22 cellular contexts compared by ENCODE assay signal in genomic region chr9:95185931-95186330, GRCh38.
DNase-seq lines count a peak whose midpoint lies in the region; ATAC-seq, FAIRE-seq and TF ChIP-seq lines count a peak whose summit lies in the region.
"Had no signal": no experiment of that assay in that cellular context is flagged by ENCODE, and none has a peak within 500 bp of the region (broad histone marks: within the 10 kb centered on the region; RNA-seq: fewer than 3 reads in every experiment).

No MANE protein-coding gene starts in this region.

- H3K9me3 ChIP-seq in K562 (replicated peaks; ENCODE audit: control insufficient read depth, insufficient read depth, low read depth, low read length) (no peaks in the 10 kb centered on the region), gastroesophageal sphincter (no peaks in the 10 kb centered on the region), small intestine (ENCODE audit: control insufficient read depth, low read depth) (no peaks in the 10 kb centered on the region), thyroid gland (no peaks in the 10 kb centered on the region)
- H3K9me3 ChIP-seq: A549; BE2C; BLaER1 treated with 17β-estradiol and CSF1 and Interleukin-3, amounts not matched to agents 10 nM and 100 nM had no signal

- H3F3A ChIP-seq in GM23338 (replicated peaks; ENCODE audit: low read depth): no peaks in the 10 kb centered on the region

- TF ChIP-seq POLR2A in K562 (conservative IDR thresholded peaks at IDR 0.05) (no peak), gastroesophageal sphincter (IDR thresholded peaks at IDR 0.05) (no peak), thyroid gland (IDR thresholded peaks at IDR 0.05) (no peak)

- H3K4me2 ChIP-seq in GM23338 (no peak overlapping the region), K562 (ENCODE audit: insufficient read depth, low read length) (no peak overlapping the region)
- H3K4me2 ChIP-seq: A549; BLaER1 treated with 17β-estradiol and CSF1 and Interleukin-3, amounts not matched to agents 10 nM and 100 nM had no signal

- TF ChIP-seq RAD21 in K562 (CRISPR knock-in tag; conservative IDR thresholded peaks at IDR 0.05 in 1 of 2, IDR thresholded peaks at IDR 0.05 in 1 of 2): no peak

- CTCF ChIA-PET in K562 (lab: Yijun Ruan, JAX; ENCODE audit: low intra/inter-chr PET ratio): no interaction called here

- H3K4me1 Mint-ChIP-seq in GM23338: peaks cover 42% of the 10 kb centered on the region
- peaks cover 40% of the 10 kb centered on the region for H3K4me1 Mint-ChIP-seq in osteocyte (ENCODE audit: unreplicated experiment)

- H3K79me2 ChIP-seq in GM23338 (replicated peaks; ENCODE audit: insufficient read depth): no peaks in the 10 kb centered on the region
- H3K79me2 ChIP-seq in K562 (ENCODE audit: control insufficient read depth, insufficient read depth, low read length): no peaks in the 10 kb centered on the region

- no peak for ATAC-seq in GM23338
- peak; percentile 35; the same call in 1 of the 3 replicates for ATAC-seq in K562
- ATAC-seq in gastroesophageal sphincter: no peak
- ATAC-seq: A549 had no signal

- H3K9me2 ChIP-seq in GM23338 (ENCODE audit: insufficient read depth): no peaks in the 10 kb centered on the region

- peak overlapping the region; percentile 17; the same call in 1 of the 2 replicates for H3K27ac Mint-ChIP-seq in GM23338
- H3K27ac Mint-ChIP-seq in osteocyte (ENCODE audit: unreplicated experiment): no peak overlapping the region
- H3K27ac Mint-ChIP-seq: CD4-positive, alpha-beta memory T cell had no signal

- FAIRE-seq in K562 (lab: Jason Lieb, UNC): no peak
- FAIRE-seq in small intestine (lab: Jason Lieb, UNC): no peak
- FAIRE-seq: GM12892 had no signal

- H3K4me1 ChIP-seq in GM23338 (ENCODE audit: insufficient read depth): peaks cover 6% of the 10 kb centered on the region; the same call in 1 of the 2 replicates
- H3K4me1 ChIP-seq in K562 (replicated peaks in 1 of 2; ENCODE audit: control insufficient read depth in 2 of 2, insufficient read depth in 2 of 2, low read length in 2 of 2): peaks cover 0 to 10% of the 10 kb centered on the region in 2 experiments; a peak in 3 of 5 replicates
- peaks cover 13 to 55% (median 24%) of the 10 kb centered on the region in 3 donors for H3K4me1 ChIP-seq in gastroesophageal sphincter
- H3K4me1 ChIP-seq in small intestine (ENCODE audit: control insufficient read depth in 2 of 2, insufficient read depth in 1 of 2, low read depth in 1 of 2, low read length in 1 of 2): peaks cover 0 to 3% of the 10 kb centered on the region in 2 donors
- peaks cover 6 to 16% of the 10 kb centered on the region in 2 donors for H3K4me1 ChIP-seq in thyroid gland
- H3K4me1 ChIP-seq: A549 had no signal

- H3K4me3 ChIP-seq in GM23338 (no peak overlapping the region), K562 (no peak overlapping the region), gastroesophageal sphincter (no peak overlapping the region), small intestine (ENCODE audit: low read depth in 1 of 2, low read length in 2 of 2) (no peak overlapping the region), thyroid gland (replicated peaks in 1 of 3) (no peak overlapping the region)
- H3K4me3 ChIP-seq: A549; BLaER1 treated with 17β-estradiol and CSF1 and Interleukin-3, amounts not matched to agents 10 nM and 100 nM had no signal

- DNase-seq in GM23338 (ENCODE audit: low spot score) (no peak), K562 (ENCODE audit: extremely low read depth in 1 of 4, low spot score in 3 of 4) (no peak), small intestine (peak; percentile 31), thyroid gland (no peak), osteocyte (ENCODE audit: extremely low spot score, unreplicated experiment) (no peak), T1000 (lab: John Stamatoyannopoulos, UW) (no peak)
- DNase-seq: 8988T; ACHN; AML-193; BE2C; Calu3; CD4-positive, alpha-beta memory T cell; COR-L47; DMS53; DMS79 treated with DMSO at 0.1 percent for 48 hours; GF-D8; H7; HCEC 1CT had no signal

- TF ChIP-seq CTCF in GM23338 (conservative IDR thresholded peaks at IDR 0.05; ENCODE audit: low read depth in 2 of 2) (no peak), K562 (IDR thresholded peaks at IDR 0.05 in 2 of 3, conservative IDR thresholded peaks at IDR 0.05 in 1 of 3; ENCODE audit: insufficient read depth in 2 of 3, low read depth in 1 of 3, low read length in 3 of 3) (no peak), gastroesophageal sphincter (IDR thresholded peaks at IDR 0.05) (no peak), thyroid gland (IDR thresholded peaks at IDR 0.05) (no peak), osteocyte (IDR thresholded peaks at IDR 0.05) (no peak)

- peaks cover 4% of the 10 kb centered on the region; the same call in 2 of the 3 replicates for H3K36me3 Mint-ChIP-seq in GM23338 (ENCODE audit: low read depth)
- peaks cover 3% of the 10 kb centered on the region for H3K36me3 Mint-ChIP-seq in osteocyte (ENCODE audit: unreplicated experiment)
- H3K36me3 Mint-ChIP-seq: CD4-positive, alpha-beta memory T cell had no signal

- H3K36me3 ChIP-seq in GM23338 (ENCODE audit: insufficient read depth) (no peaks in the 10 kb centered on the region), K562 (ENCODE audit: control insufficient read depth, insufficient read depth, low read length) (0 out of 3 replicates have a peak, but pooled peaks cover 3% of the 10 kb centered on the region), gastroesophageal sphincter (peaks cover 0 to 3% of the 10 kb centered on the region in 2 donors), small intestine (ENCODE audit: control insufficient read depth in 2 of 2, insufficient read depth in 2 of 2, low read length in 2 of 2) (peaks cover 0 to 2% of the 10 kb centered on the region in 2 donors), thyroid gland (no peaks in the 10 kb centered on the region)
- H3K36me3 ChIP-seq: BE2C had no signal

- POLR2A ChIA-PET in K562 (lab: Yijun Ruan, JAX): no interaction called here

- BruUV-seq in K562 (replicated peaks; lab: Mats Ljungman, UMichigan): no TSS peak

- H3K9me3 Mint-ChIP-seq in GM23338 (no peaks in the 10 kb centered on the region), osteocyte (ENCODE audit: unreplicated experiment) (no peaks in the 10 kb centered on the region)
- H3K9me3 Mint-ChIP-seq: CD4-positive, alpha-beta memory T cell had no signal

- no peaks in the 10 kb centered on the region for H4K20me1 ChIP-seq in GM23338 (replicated peaks; ENCODE audit: insufficient read depth)
- no peaks in the 10 kb centered on the region for H4K20me1 ChIP-seq in K562 (replicated peaks; ENCODE audit: control insufficient read depth, insufficient read depth, low read length)
- H4K20me1 ChIP-seq: BLaER1 treated with 17β-estradiol and CSF1 and Interleukin-3, amounts not matched to agents 10 nM and 100 nM had no signal

- peaks cover 7% of the 10 kb centered on the region for H3K27me3 Mint-ChIP-seq in GM23338 (ENCODE audit: insufficient read depth, low read depth, poor library complexity)
- H3K27me3 Mint-ChIP-seq in osteocyte (ENCODE audit: unreplicated experiment): no peaks in the 10 kb centered on the region
- H3K27me3 Mint-ChIP-seq: CD4-positive, alpha-beta memory T cell had no signal

- H3K27ac ChIP-seq in GM23338 (ENCODE audit: low read depth) (no peak overlapping the region), K562 (ENCODE audit: extremely low read depth, low read depth, low read length) (no peak overlapping the region), gastroesophageal sphincter (peak overlapping the region in 3 of 4 donors; percentile 54 to 66 (median 62)), small intestine (ENCODE audit: low read depth in 1 of 2, low read length in 1 of 2) (no peak overlapping the region), thyroid gland (no peak overlapping the region)
- H3K27ac ChIP-seq: A549; BLaER1 treated with 17β-estradiol and CSF1 and Interleukin-3, amounts not matched to agents 10 nM and 100 nM had no signal

- H3K4me3 Mint-ChIP-seq in GM23338: no peak overlapping the region
- H3K4me3 Mint-ChIP-seq in osteocyte (ENCODE audit: unreplicated experiment): no peak overlapping the region
- H3K4me3 Mint-ChIP-seq: CD4-positive, alpha-beta memory T cell had no signal

- intact Hi-C loops in K562 (cut with micrococcal nuclease): no loop called here
- intact Hi-C loops in thyroid gland (cut with DNase I): no loop called here

- no peak for TF ChIP-seq EP300 in K562 (IDR thresholded peaks at IDR 0.05; ENCODE audit: low read length)
- no peak for TF ChIP-seq EP300 in gastroesophageal sphincter (IDR thresholded peaks at IDR 0.05)

- H3K27me3 ChIP-seq in GM23338 (ENCODE audit: insufficient read depth) (no peaks in the 10 kb centered on the region), K562 (ENCODE audit: control insufficient read depth in 2 of 2, insufficient read depth in 2 of 2, low read length in 2 of 2) (no peaks in the 10 kb centered on the region), gastroesophageal sphincter (no peaks in the 10 kb centered on the region), small intestine (ENCODE audit: control insufficient read depth in 2 of 2, insufficient read depth in 2 of 2, low read length in 2 of 2) (no peaks in the 10 kb centered on the region), thyroid gland (no peaks in the 10 kb centered on the region)
- H3K27me3 ChIP-seq: BE2C; BLaER1 treated with 17β-estradiol and CSF1 and Interleukin-3, amounts not matched to agents 10 nM and 100 nM had no signal

- no peak overlapping the region for H2AFZ ChIP-seq in GM23338
- H2AFZ ChIP-seq in K562 (ENCODE audit: low read depth, low read length): no peak overlapping the region

- H3K9me1 ChIP-seq in K562 (ENCODE audit: control insufficient read depth, insufficient read depth, low read length): no peaks in the 10 kb centered on the region

- in situ Hi-C loops in K562 (cut with MboI): no loop called here

- 29% methylated on average over 1 of the region's 1 CpG for WGBS in K562 (ENCODE audit: insufficient coverage, low coverage, missing lambda C conversion rate)
- 0 to 83% methylated on average over 1 of the region's 1 CpG for WGBS in gastroesophageal sphincter (ENCODE audit: low coverage in 1 of 2), 2 donors
- 64 to 82% (median 74%) methylated on average over 1 of the region's 1 CpG for WGBS in small intestine, 3 donors
- 100% methylated on average over 1 of the region's 1 CpG for WGBS in thyroid gland, 2 donors

- H3K9ac ChIP-seq in K562 (ENCODE audit: insufficient read depth in 1 of 2, low read depth in 2 of 2, low read length in 2 of 2): no peak overlapping the region
- H3K9ac ChIP-seq: BLaER1 treated with 17β-estradiol and CSF1 and Interleukin-3, amounts not matched to agents 10 nM and 100 nM had no signal

TF ChIP-seq in GM23338, 12 proteins besides CTCF, POLR2A, EP300 and RAD21 (continues in another document):
- no peak for TF ChIP-seq CREB1 (CRISPR knock-in tag; IDR thresholded peaks at IDR 0.05; ENCODE audit: low read depth)

TF ChIP-seq in K562, 482 proteins besides CTCF, POLR2A, EP300 and RAD21 (continues in another document):
- TF ChIP-seq HOXB6 (CRISPR knock-in tag; IDR thresholded peaks at IDR 0.05; ENCODE audit: borderline replicate concordance) (no peak), ZFP1 (CRISPR knock-in tag; IDR thresholded peaks at IDR 0.05) (no peak), ZNF436 (CRISPR knock-in tag; IDR thresholded peaks at IDR 0.05) (no peak), CBX1 (IDR thresholded peaks at IDR 0.05; ENCODE audit: low read depth) (no peak), HNRNPK (IDR thresholded peaks at IDR 0.05; ENCODE audit: low read depth, low read length, poor library complexity, severe bottlenecking) (no peak), FOXA3 (CRISPR knock-in tag; conservative IDR thresholded peaks at IDR 0.05 in 1 of 2, IDR thresholded peaks at IDR 0.05 in 1 of 2) (no peak), MXI1 (IDR thresholded peaks at IDR 0.05; ENCODE audit: low read depth, low read length) (no peak)

Comparison
In these comparisons a context has a peak if more than half of its experiments do, and no peak if none do; other contexts are left out.
1. H3K27ac ChIP-seq: peak in gastroesophageal sphincter (3 of 4); none in GM23338 (single experiment), K562 (single experiment), small intestine (0 of 2) and thyroid gland (0 of 3).